Comparison of ENCODE assay signal across 12 cellular contexts in genomic region chr22:23239429-23239828, GRCh38.
"Had no signal": no experiment of that assay in that cellular context is flagged by ENCODE, and none has a peak within 500 bp of the region (broad histone marks: within the 10 kb centered on the region; RNA-seq: fewer than 3 reads in every experiment).

No MANE protein-coding gene starts in this region.

- H3K27me3 Mint-ChIP-seq: stimulated activated naive CD8-positive, alpha-beta T cell treated with anti-CD3 and anti-CD28 coated beads, Interleukin-15, Interleukin-2, amounts not matched to agents 100 ng/mL and 50 ng/mL, for 24 hours had no signal

- H3K27me3 ChIP-seq: esophagus muscularis mucosa, heart left ventricle, pancreas, testis had no signal

- H3K4me3 Mint-ChIP-seq: activated T-cell treated with anti-CD3 and anti-CD28 coated beads, Interleukin-2, amount 50 U/mL, for 72 hours; stimulated activated naive CD8-positive, alpha-beta T cell treated with anti-CD3 and anti-CD28 coated beads, Interleukin-15, Interleukin-2, amounts not matched to agents 100 ng/mL and 50 ng/mL, for 24 hours had no signal

- H3K4me3 ChIP-seq: esophagus muscularis mucosa, heart left ventricle, pancreas, testis had no signal

- DNase-seq: activated CD4-positive, alpha-beta T cell treated with anti-CD3 and anti-CD28 coated beads, Interleukin-2, amount 50 U/mL, for 4 hours; activated naive CD4-positive, alpha-beta T cell treated with anti-CD3 and anti-CD28 coated beads, Interleukin-2, amount 50 U/mL, for 16 hours; activated T-cell treated with anti-CD3 and anti-CD28 coated beads, Interleukin-2, amount 50 U/mL, for 72 hours; foreskin fibroblast; left colon; pancreas; stimulated activated CD4-positive, alpha-beta T cell treated with anti-CD3 and anti-CD28 coated beads, Interleukin-15, amount 100 ng/mL, for 24 hours; stimulated activated CD4-positive, alpha-beta T cell treated with anti-CD3 and anti-CD28 coated beads, Interleukin-4, amount 100 ng/mL, for 24 hours; testis had no signal

- H3K36me3 ChIP-seq: esophagus muscularis mucosa, heart left ventricle, pancreas had no signal

- H3K9me3 Mint-ChIP-seq: activated T-cell treated with anti-CD3 and anti-CD28 coated beads, Interleukin-2, amount 50 U/mL, for 72 hours; stimulated activated naive CD8-positive, alpha-beta T cell treated with anti-CD3 and anti-CD28 coated beads, Interleukin-15, Interleukin-2, amounts not matched to agents 100 ng/mL and 50 ng/mL, for 24 hours had no signal

- ATAC-seq: activated T-cell treated with anti-CD3 and anti-CD28 coated beads, Interleukin-2, amount 50 U/mL, for 72 hours; heart left ventricle; left colon; pancreas had no signal

- H3K9me3 ChIP-seq: esophagus muscularis mucosa, heart left ventricle, pancreas, testis had no signal

- H3K27ac ChIP-seq: esophagus muscularis mucosa, heart left ventricle, pancreas, testis had no signal

- H3K27ac Mint-ChIP-seq: activated T-cell treated with anti-CD3 and anti-CD28 coated beads, Interleukin-2, amount 50 U/mL, for 72 hours had no signal
